2 cellular contexts compared by ENCODE assay signal in genomic region chr20:3671986-3672863, GRCh38.
TF ChIP-seq lines count a peak whose summit lies in the region.

No MANE protein-coding gene starts in this region.

TF ChIP-seq in IMR-90, 13 proteins besides CTCF, POLR2A, EP300 and RAD21:
- no peak for TF ChIP-seq MAZ (IDR thresholded peaks at IDR 0.05; ENCODE audit: borderline replicate concordance, low read depth, low read length)
- TF ChIP-seq MAFK (IDR thresholded peaks at IDR 0.05; ENCODE audit: low read depth, low read length) = no peak
- no peak for TF ChIP-seq MXI1 (IDR thresholded peaks at IDR 0.05; ENCODE audit: borderline replicate concordance, low read depth, low read length)
- TF ChIP-seq CHD1 (IDR thresholded peaks at IDR 0.05; ENCODE audit: low read depth, low read length) = no peak
- TF ChIP-seq CEBPB (IDR thresholded peaks at IDR 0.05; ENCODE audit: low read depth, low read length) = no peak
- TF ChIP-seq RFX5 (IDR thresholded peaks at IDR 0.05; ENCODE audit: low read depth, low read length) = no peak
- no peak for TF ChIP-seq RCOR1 (IDR thresholded peaks at IDR 0.05; ENCODE audit: insufficient replicate concordance, low read length)
- no peak for TF ChIP-seq NFE2L2 (IDR thresholded peaks at IDR 0.05; ENCODE audit: low read depth, low read length)
- TF ChIP-seq, protein P1, sequence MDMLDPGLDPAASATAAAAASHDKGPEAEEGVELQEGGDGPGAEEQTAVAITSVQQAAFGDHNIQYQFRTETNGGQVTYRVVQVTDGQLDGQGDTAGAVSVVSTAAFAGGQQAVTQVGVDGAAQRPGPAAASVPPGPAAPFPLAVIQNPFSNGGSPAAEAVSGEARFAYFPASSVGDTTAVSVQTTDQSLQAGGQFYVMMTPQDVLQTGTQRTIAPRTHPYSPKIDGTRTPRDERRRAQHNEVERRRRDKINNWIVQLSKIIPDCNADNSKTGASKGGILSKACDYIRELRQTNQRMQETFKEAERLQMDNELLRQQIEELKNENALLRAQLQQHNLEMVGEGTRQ (IDR thresholded peaks at IDR 0.05; ENCODE audit: low read depth, low read length) = no peak
- TF ChIP-seq FOS (IDR thresholded peaks at IDR 0.05; ENCODE audit: low read depth, low read length) = no peak
- TF ChIP-seq, protein P2, sequence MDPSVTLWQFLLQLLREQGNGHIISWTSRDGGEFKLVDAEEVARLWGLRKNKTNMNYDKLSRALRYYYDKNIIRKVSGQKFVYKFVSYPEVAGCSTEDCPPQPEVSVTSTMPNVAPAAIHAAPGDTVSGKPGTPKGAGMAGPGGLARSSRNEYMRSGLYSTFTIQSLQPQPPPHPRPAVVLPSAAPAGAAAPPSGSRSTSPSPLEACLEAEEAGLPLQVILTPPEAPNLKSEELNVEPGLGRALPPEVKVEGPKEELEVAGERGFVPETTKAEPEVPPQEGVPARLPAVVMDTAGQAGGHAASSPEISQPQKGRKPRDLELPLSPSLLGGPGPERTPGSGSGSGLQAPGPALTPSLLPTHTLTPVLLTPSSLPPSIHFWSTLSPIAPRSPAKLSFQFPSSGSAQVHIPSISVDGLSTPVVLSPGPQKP (IDR thresholded peaks at IDR 0.05; ENCODE audit: borderline replicate concordance, low read depth, low read length) = no peak

TF ChIP-seq in H1, 55 proteins besides CTCF, POLR2A, EP300 and RAD21:
- TF ChIP-seq SIRT6 (IDR thresholded peaks at IDR 0.05; ENCODE audit: low read length) = no peak
- no peak for TF ChIP-seq EGR1 (IDR thresholded peaks at IDR 0.05; ENCODE audit: borderline replicate concordance, low read depth, low read length)
- TF ChIP-seq, protein P3, sequence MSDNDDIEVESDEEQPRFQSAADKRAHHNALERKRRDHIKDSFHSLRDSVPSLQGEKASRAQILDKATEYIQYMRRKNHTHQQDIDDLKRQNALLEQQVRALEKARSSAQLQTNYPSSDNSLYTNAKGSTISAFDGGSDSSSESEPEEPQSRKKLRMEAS (IDR thresholded peaks at IDR 0.05) = peak; percentile 88
- no peak for TF ChIP-seq CHD1 (IDR thresholded peaks at IDR 0.05; ENCODE audit: low read depth, low read length)
- no peak for TF ChIP-seq BACH1 (IDR thresholded peaks at IDR 0.05; ENCODE audit: low read length)
- TF ChIP-seq, protein P4, sequence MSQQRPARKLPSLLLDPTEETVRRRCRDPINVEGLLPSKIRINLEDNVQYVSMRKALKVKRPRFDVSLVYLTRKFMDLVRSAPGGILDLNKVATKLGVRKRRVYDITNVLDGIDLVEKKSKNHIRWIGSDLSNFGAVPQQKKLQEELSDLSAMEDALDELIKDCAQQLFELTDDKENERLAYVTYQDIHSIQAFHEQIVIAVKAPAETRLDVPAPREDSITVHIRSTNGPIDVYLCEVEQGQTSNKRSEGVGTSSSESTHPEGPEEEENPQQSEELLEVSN (IDR thresholded peaks at IDR 0.05) = peak; percentile 79
- peak; percentile 66; the same call in 1 of the 2 replicates for TF ChIP-seq SUZ12 (IDR thresholded peaks at IDR 0.05; ENCODE audit: low read length)
- 0 out of 2 replicates have a peak, but pooled peaks have one; percentile 15 for TF ChIP-seq CREB1 (IDR thresholded peaks at IDR 0.05)
- 0 out of 4 replicates have a peak, but pooled peaks of 1 of the 2 experiments have one; percentile 26 for TF ChIP-seq SIN3A (conservative IDR thresholded peaks at IDR 0.05 in 1 of 2, IDR thresholded peaks at IDR 0.05 in 1 of 2; ENCODE audit: low read depth in 1 of 2, low read length in 2 of 2)
- TF ChIP-seq HDAC2 (IDR thresholded peaks at IDR 0.05; ENCODE audit: borderline replicate concordance in 1 of 2, low read depth in 2 of 2, low read length in 2 of 2) = no peak
- TF ChIP-seq TEAD4 (IDR thresholded peaks at IDR 0.05; ENCODE audit: low read depth, low read length) = no peak
- 0 out of 2 replicates have a peak, but pooled peaks have one; percentile 48 for TF ChIP-seq RBBP5 (IDR thresholded peaks at IDR 0.05; ENCODE audit: borderline replicate concordance, low read depth, low read length)
- no peak for TF ChIP-seq SP2 (IDR thresholded peaks at IDR 0.05; ENCODE audit: low read length)
